19 cellular contexts compared by ENCODE assay signal in genomic region chr3:135159848-135160247, GRCh38.
DNase-seq lines count a peak whose midpoint lies in the region; ATAC-seq and TF ChIP-seq lines count a peak whose summit lies in the region.
"Had no signal": no experiment of that assay in that cellular context is flagged by ENCODE, and none has a peak within 500 bp of the region (broad histone marks: within the 10 kb centered on the region; RNA-seq: fewer than 3 reads in every experiment).

No MANE protein-coding gene starts in this region.

- POLR2A ChIA-PET in HEK293 (lab: Yijun Ruan, JAX): no interaction called here
- POLR2A ChIA-PET in naive thymus-derived CD8-positive, alpha-beta T cell (lab: Charles Lee): no interaction called here

- CTCF ChIA-PET in HEK293 (lab: Yijun Ruan, JAX): no interaction called here

- H3K9me3 Mint-ChIP-seq in naive thymus-derived CD8-positive, alpha-beta T cell: peaks cover 0 to 4% (median 0%) of the 10 kb centered on the region in 9 donors
- H3K9me3 Mint-ChIP-seq: CD8-positive, alpha-beta T cell had no signal

- no peak for TF ChIP-seq CTCF in HEK293 (tag by site-specific recombination; IDR thresholded peaks at IDR 0.05)

- no peak overlapping the region for H3K27ac ChIP-seq in HEK293 (ENCODE audit: extremely low read depth, low read depth, low read length)
- H3K27ac ChIP-seq: BLaER1, SJSA1 had no signal

- H3K36me3 ChIP-seq in HEK293 (ENCODE audit: control insufficient read depth in 2 of 2, insufficient read depth in 1 of 2, low read length in 2 of 2): no peaks in the 10 kb centered on the region
- H3K36me3 ChIP-seq: BLaER1, SJSA1 had no signal

- ATAC-seq in naive thymus-derived CD8-positive, alpha-beta T cell: no peak
- ATAC-seq in GM21529 (IDR thresholded peaks at IDR 0.05; ENCODE audit: unreplicated experiment): no peak
- ATAC-seq: CD8-positive, alpha-beta T cell; HepG2 had no signal

- H3K4me1 ChIP-seq in HEK293 (ENCODE audit: control insufficient read depth, insufficient read depth, low read length): no peaks in the 10 kb centered on the region
- H3K4me1 ChIP-seq: BLaER1, SJSA1 had no signal

- H3K36me3 Mint-ChIP-seq in naive thymus-derived CD8-positive, alpha-beta T cell: no peaks in the 10 kb centered on the region
- H3K36me3 Mint-ChIP-seq: CD8-positive, alpha-beta T cell had no signal

- no peak overlapping the region for H3K4me3 Mint-ChIP-seq in naive thymus-derived CD8-positive, alpha-beta T cell
- H3K4me3 Mint-ChIP-seq: CD8-positive, alpha-beta T cell had no signal

- DNase-seq in COLO668 (lab: John Stamatoyannopoulos, UW; ENCODE audit: unreplicated experiment) (peak; percentile 31), NCI-H69 (lab: John Stamatoyannopoulos, UW) (peak; percentile 74), kidney tubule cell (ENCODE audit: low spot score) (peak; percentile 18), ecto neural progenitor cell (ENCODE audit: low spot score) (no peak)
- DNase-seq in naive thymus-derived CD8-positive, alpha-beta T cell: no peak
- DNase-seq: CD8-positive, alpha-beta T cell; DMS 273 treated with DMSO at 0.1 percent for 48 hours; EL; KG1; NCI-H1436 treated with DMSO at 0.1 percent for 48 hours; NCI-H2081 treated with DMSO at 0.1 percent for 48 hours; NCI-H2227 treated with DMSO at 0.1 percent for 48 hours; NCI-H774; SW 1271 had no signal

- no peaks in the 10 kb centered on the region for H3K4me1 Mint-ChIP-seq in naive thymus-derived CD8-positive, alpha-beta T cell

- peaks cover 0 to 18% (median 6%) of the 10 kb centered on the region in 5 donors for H3K27me3 Mint-ChIP-seq in naive thymus-derived CD8-positive, alpha-beta T cell

- peak overlapping the region in 1 of 10 donors; percentile 17 for H3K27ac Mint-ChIP-seq in naive thymus-derived CD8-positive, alpha-beta T cell
- H3K27ac Mint-ChIP-seq: CD8-positive, alpha-beta T cell had no signal

- no peak overlapping the region for H3K4me3 ChIP-seq in HEK293 (ENCODE audit: low read depth, low read length)
- H3K4me3 ChIP-seq: BLaER1, SJSA1 had no signal

- H3K9me3 ChIP-seq in HEK293 (ENCODE audit: control insufficient read depth, insufficient read depth, low read depth, low read length): no peaks in the 10 kb centered on the region
- H3K9me3 ChIP-seq: BLaER1, SJSA1 had no signal

TF ChIP-seq in HEK293, 187 proteins besides CTCF, POLR2A, EP300 and RAD21 (continues in another document):
- TF ChIP-seq ZSCAN16 (tag by site-specific recombination; IDR thresholded peaks at IDR 0.05): no peak
- TF ChIP-seq ZIC2 (tag by site-specific recombination; IDR thresholded peaks at IDR 0.05): peak; percentile 51; the same call in 1 of the 2 replicates
- no peak for TF ChIP-seq MYNN (tag by site-specific recombination; IDR thresholded peaks at IDR 0.05; ENCODE audit: borderline replicate concordance)
- no peak for TF ChIP-seq ZFP69B (tag by site-specific recombination; IDR thresholded peaks at IDR 0.05)
- TF ChIP-seq HOXD13 (CRISPR knock-in tag; IDR thresholded peaks at IDR 0.05; ENCODE audit: borderline replicate concordance): no peak
- no peak for TF ChIP-seq PRDM4 (tag by site-specific recombination; IDR thresholded peaks at IDR 0.05)
- TF ChIP-seq ZFHX2 (tag by site-specific recombination; conservative IDR thresholded peaks at IDR 0.05): peak; percentile 56
- TF ChIP-seq ZNF692 (tag by site-specific recombination; IDR thresholded peaks at IDR 0.05): no peak
- no peak for TF ChIP-seq ZNF24 (tag by site-specific recombination; IDR thresholded peaks at IDR 0.05)
- TF ChIP-seq INSM2 (tag by site-specific recombination; IDR thresholded peaks at IDR 0.05): no peak
- no peak for TF ChIP-seq FEZF1 (tag by site-specific recombination; IDR thresholded peaks at IDR 0.05)
- TF ChIP-seq ZNF560 (tag by site-specific recombination; IDR thresholded peaks at IDR 0.05; ENCODE audit: borderline replicate concordance): no peak
- no peak for TF ChIP-seq BCL6B (tag by site-specific recombination; IDR thresholded peaks at IDR 0.05)
- TF ChIP-seq EGR2 (tag by site-specific recombination; IDR thresholded peaks at IDR 0.05; ENCODE audit: low read depth): peak; percentile 53; the same call in 1 of the 2 replicates
- no peak for TF ChIP-seq ZNF354C (tag by site-specific recombination; IDR thresholded peaks at IDR 0.05; ENCODE audit: borderline replicate concordance, low read depth)
- no peak for TF ChIP-seq ZNF148 (tag by site-specific recombination; IDR thresholded peaks at IDR 0.05; ENCODE audit: borderline replicate concordance)
- no peak for TF ChIP-seq ZNF175 (tag by site-specific recombination; IDR thresholded peaks at IDR 0.05)
- TF ChIP-seq ZNF133 (tag by site-specific recombination; IDR thresholded peaks at IDR 0.05): no peak

Comparison
In these comparisons a context has a peak if more than half of its experiments do, and no peak if none do; other contexts are left out.
1. DNase-seq: peak in COLO668 (single experiment), NCI-H69 (single experiment) and kidney tubule cell (single experiment); none in naive thymus-derived CD8-positive, alpha-beta T cell (0 of 10) and ecto neural progenitor cell (single experiment).